8 cellular contexts compared by ENCODE assay signal in the genomic region with DNA sequence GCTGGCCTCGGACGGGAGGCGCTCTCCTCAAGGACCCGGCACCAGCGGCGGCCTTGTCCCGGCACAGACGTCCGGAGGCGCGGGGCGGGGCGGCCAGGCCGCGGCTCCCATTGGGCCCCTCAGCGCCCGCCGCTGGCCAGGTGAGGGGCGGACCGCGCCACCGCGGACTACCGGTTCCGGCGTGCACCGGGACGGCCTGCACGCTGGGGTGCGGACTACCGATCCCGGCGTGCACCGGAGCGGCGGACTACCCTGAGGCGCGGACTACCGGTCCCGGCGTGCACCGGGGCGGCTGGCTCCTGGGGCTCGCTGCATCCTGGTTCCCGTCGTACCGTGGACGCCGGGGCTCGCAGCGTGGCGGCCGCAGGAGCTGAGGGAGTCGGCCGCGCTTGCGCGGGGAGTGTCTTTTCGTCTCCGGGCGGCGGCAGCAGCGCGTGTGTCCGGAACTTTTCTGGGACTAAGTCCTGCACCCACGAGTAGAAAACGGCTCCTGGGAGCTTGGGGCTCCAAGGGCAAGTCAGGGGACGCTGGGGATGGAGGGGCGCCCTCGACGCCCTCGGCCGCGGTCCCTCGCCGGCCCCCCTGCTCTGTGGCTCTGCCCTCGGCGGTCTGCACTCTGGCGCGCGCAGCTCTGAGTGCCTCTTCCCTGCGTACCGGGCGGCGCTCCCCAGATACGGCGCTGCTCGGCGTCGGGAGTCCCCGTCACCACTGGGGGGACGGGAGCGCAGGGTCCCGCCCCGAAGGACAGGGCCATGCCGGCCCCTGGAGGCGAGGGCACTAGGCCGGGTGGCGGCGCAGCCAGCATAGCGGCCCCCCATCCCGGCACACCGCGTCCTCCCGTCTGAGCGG. TPM values are rescaled to one million over a fixed set of nuclear protein-coding genes. Genes with fewer than 3 reads are reported as not detected.
DNase-seq lines count a peak whose midpoint lies in the region; ATAC-seq, FAIRE-seq and TF ChIP-seq lines count a peak whose summit lies in the region.

A gene (minus strand): TSS at position 86 of the 849 bp plus-strand sequence. CDS start 206 bp downstream, outside the sequence.

- H3K27ac ChIP-seq in kidney (ENCODE audit: low read depth in 2 of 2, low read length in 2 of 2), result peak within 1 kb of the TSS; percentile 76 to 80

- intact Hi-C loops in kidney (cut with DNase I), result no loop called here

- FAIRE-seq in kidney (lab: Jason Lieb, UNC), result no peak

- H3K4me3 ChIP-seq in AG10803 (ENCODE audit: low read length) (peak within 1 kb of the TSS; percentile 90), kidney (ENCODE audit: low read length in 2 of 2) (peak within 1 kb of the TSS; percentile 73 to 80)

- peak within 1 kb of the TSS; percentile 71 to 82 for H3K9ac ChIP-seq in kidney (ENCODE audit: low read length in 2 of 2)

- TF ChIP-seq CTCF in AG10803 (conservative IDR thresholded peaks at IDR 0.05; ENCODE audit: low read length) (0 out of 2 replicates have a peak, but pooled peaks have one; percentile 10), kidney (IDR thresholded peaks at IDR 0.05; ENCODE audit: borderline replicate concordance, extremely low read depth, insufficient read depth) (no peak)

- ATAC-seq in GM19025 (IDR thresholded peaks at IDR 0.05; ENCODE audit: low read depth, unreplicated experiment), result peak; percentile 85
- ATAC-seq in HG03342 (IDR thresholded peaks at IDR 0.05; ENCODE audit: unreplicated experiment), result peak; percentile 93
- ATAC-seq in activated CD4-positive, CD25-positive, alpha-beta regulatory T cell treated with anti-CD3 and anti-CD28 coated beads, Interleukin-2, amount 50 U/mL, for 24 hours, result peak; percentile 97 to 98

- peaks cover 7 to 34% of the 10 kb centered on the region in 2 donors for H3K4me1 ChIP-seq in kidney (ENCODE audit: control insufficient read depth in 1 of 2, insufficient read depth in 1 of 2, low read depth in 1 of 2, low read length in 2 of 2)

- no peaks in the 10 kb centered on the region for H3K36me3 ChIP-seq in kidney (ENCODE audit: control insufficient read depth in 1 of 2, insufficient read depth in 2 of 2, low read length in 2 of 2)

- DNase-seq in AG10803 (ENCODE audit: low read depth) (peak; percentile 96), NCI-H345 treated with DMSO at 0.1 percent for 48 hours (lab: John Stamatoyannopoulos, UW; ENCODE audit: unreplicated experiment) (peak; percentile 70), cerebellar cortex (ENCODE audit: low spot score) (peak; percentile 93), kidney (peak; percentile 99)
- DNase-seq in stimulated activated CD4-positive, alpha-beta T cell treated with anti-CD3 and anti-CD28 coated beads, Interleukin-15, amount 100 ng/mL, for 24 hours, result peak; percentile 96

- no peaks in the 10 kb centered on the region for H3K9me3 ChIP-seq in kidney (ENCODE audit: control insufficient read depth in 1 of 2, low read length in 2 of 2)

RNA-seq across cellular contexts. Expression of the gene that starts here (rescaled TPM):
- total RNA-seq in kidney, result 46.4 TPM
- 20.0 TPM for polyA plus RNA-seq in kidney (ENCODE audit: insufficient read depth, low read depth, low replicate concordance)

Comparison
In these comparisons a context has a peak if more than half of its experiments do, and no peak if none do; other contexts are left out.
1. Peak in every context shown above with its lines: DNase-seq, ATAC-seq, H3K4me3 ChIP-seq and H3K27ac ChIP-seq.